Comparison of ENCODE assay signal across 9 cellular contexts in genomic region chrX:55008571-55009358, GRCh38. TPM values are rescaled to one million over a fixed set of nuclear protein-coding genes. Genes with fewer than 3 reads are reported as not detected.
DNase-seq lines count a peak whose midpoint lies in the region; ATAC-seq and TF ChIP-seq lines count a peak whose summit lies in the region.
"Had no signal": no experiment of that assay in that cellular context is flagged by ENCODE, and none has a peak within 500 bp of the region (broad histone marks: within the 10 kb centered on the region; RNA-seq: fewer than 3 reads in every experiment).

No MANE protein-coding gene starts in this region.

- H3K27me3 Mint-ChIP-seq in activated naive CD8-positive, alpha-beta T cell treated with anti-CD3 and anti-CD28 coated beads, Interleukin-2, amount 10 ng/mL, durations not matched to agents 7 days and 5 days, result no peaks in the 10 kb centered on the region

- no peaks in the 10 kb centered on the region for H3K9me3 Mint-ChIP-seq in activated naive CD8-positive, alpha-beta T cell treated with anti-CD3 and anti-CD28 coated beads, Interleukin-2, amount 10 ng/mL, durations not matched to agents 7 days and 5 days

- peak; percentile 36 for DNase-seq in BJ (ENCODE audit: low read depth)
- DNase-seq in activated naive CD8-positive, alpha-beta T cell treated with anti-CD3 and anti-CD28 coated beads, Interleukin-2, amount 10 ng/mL, durations not matched to agents 7 days and 5 days, result no peak
- DNase-seq in NCI-H1417 treated with DMSO at 0.1 percent for 48 hours (lab: John Stamatoyannopoulos, UW), result no peak
- no peak for DNase-seq in NCI-H2196 treated with DMSO at 0.1 percent for 48 hours (lab: John Stamatoyannopoulos, UW; ENCODE audit: unreplicated experiment)
- DNase-seq in activated gamma-delta T cell treated with Interleukin-2 at 50 U/mL for 16 hours, result no peak
- no peak for DNase-seq in left colon

- H3K4me3 ChIP-seq in BJ (ENCODE audit: low read depth, low read length), result no peak overlapping the region

- CTCF ChIA-PET in BJ (lab: Yijun Ruan, JAX), result no interaction called here

- POLR2A ChIA-PET in BJ (lab: Charles Lee), result interaction anchor here (1.9 kb wide), 1 partner anchor 9 kb away, joined by 10 read pairs; the partner anchor contains the start of gene APEX2
- POLR2A ChIA-PET in activated naive CD8-positive, alpha-beta T cell treated with anti-CD3 and anti-CD28 coated beads, Interleukin-2, amount 10 ng/mL, durations not matched to agents 7 days and 5 days (lab: Charles Lee), result interaction anchor here (0.9 to 2.2 kb wide), 2 partner anchors 8 to 1721 kb away, joined by 3 to 16 read pairs; partner anchors contain the start of gene APEX2

- no peak for TF ChIP-seq CTCF in BJ (IDR thresholded peaks at IDR 0.05; ENCODE audit: insufficient read depth, low read depth, low read length)

- no peak overlapping the region for H3K27ac Mint-ChIP-seq in activated naive CD8-positive, alpha-beta T cell treated with anti-CD3 and anti-CD28 coated beads, Interleukin-2, amount 10 ng/mL, durations not matched to agents 7 days and 5 days

- H3K27ac ChIP-seq in layer of hippocampus (ENCODE audit: low read depth, low read length), result peak overlapping the region; percentile 38

- peaks cover 3% of the 10 kb centered on the region; the same call in 1 of the 2 replicates for H3K36me3 ChIP-seq in BJ (ENCODE audit: control insufficient read depth, insufficient read depth, low read length)

- peaks cover 17% of the 10 kb centered on the region for H3K36me3 Mint-ChIP-seq in activated naive CD8-positive, alpha-beta T cell treated with anti-CD3 and anti-CD28 coated beads, Interleukin-2, amount 10 ng/mL, durations not matched to agents 7 days and 5 days

- no peaks in the 10 kb centered on the region for H3K27me3 ChIP-seq in BJ (ENCODE audit: control insufficient read depth, insufficient read depth, low read length)
- no peaks in the 10 kb centered on the region for H3K27me3 ChIP-seq in layer of hippocampus (ENCODE audit: control insufficient read depth, insufficient read depth, low read length)

- no peak overlapping the region for H3K4me3 Mint-ChIP-seq in activated naive CD8-positive, alpha-beta T cell treated with anti-CD3 and anti-CD28 coated beads, Interleukin-2, amount 10 ng/mL, durations not matched to agents 7 days and 5 days
- H3K4me3 Mint-ChIP-seq: neural crest cell had no signal

- H3K4me1 Mint-ChIP-seq in activated naive CD8-positive, alpha-beta T cell treated with anti-CD3 and anti-CD28 coated beads, Interleukin-2, amount 10 ng/mL, durations not matched to agents 7 days and 5 days, result peaks cover 23% of the 10 kb centered on the region
- H3K4me1 Mint-ChIP-seq: neural crest cell had no signal

- intact Hi-C loops in left colon (cut with DNase I, micrococcal nuclease), result loop anchor here in 1 of 2 donors (10.0 kb wide), 1 partner anchor 364 kb away; no protein-coding TSS in a partner anchor

- ATAC-seq in HG02678 (IDR thresholded peaks at IDR 0.05; ENCODE audit: unreplicated experiment), result peak; percentile 42
- peak; percentile 58 for ATAC-seq in activated naive CD8-positive, alpha-beta T cell treated with anti-CD3 and anti-CD28 coated beads, Interleukin-2, amount 10 ng/mL, durations not matched to agents 7 days and 5 days (ENCODE audit: low read depth)
- no peak for ATAC-seq in left colon

RNA-seq across cellular contexts. Expression of gene APEX2, which starts 8.6 kb away (rescaled TPM):
- 16.0 and 23.0 TPM in 2 replicates for polyA plus RNA-seq in BJ (2011; rRNA removed)
- 11.0 and 17.6 TPM in 2 replicates for polyA minus RNA-seq in BJ (2011; rRNA and poly(A)+ RNA removed)
- 10 to 100 TPM; 23.7 to 25.2 TPM for total RNA-seq in activated naive CD8-positive, alpha-beta T cell treated with anti-CD3 and anti-CD28 coated beads, Interleukin-2, amount 10 ng/mL, durations not matched to agents 7 days and 5 days
- 10 to 100 TPM; 20.8 to 22.1 TPM for total RNA-seq in left colon

RNA-seq across cellular contexts. Expression of gene PFKFB1, which starts 14.8 kb away (rescaled TPM):
- polyA plus RNA-seq in BJ (2011; rRNA removed), result 0.10 and 0.15 TPM in 2 replicates
- polyA minus RNA-seq in BJ (2011; rRNA and poly(A)+ RNA removed), result not detected in 2 replicates
- total RNA-seq in activated naive CD8-positive, alpha-beta T cell treated with anti-CD3 and anti-CD28 coated beads, Interleukin-2, amount 10 ng/mL, durations not matched to agents 7 days and 5 days, result under 1 TPM; 0.44 to 0.65 TPM
- total RNA-seq in left colon, result under 1 TPM; 0.31 to 0.34 TPM

RNA-seq across cellular contexts. Expression of gene ALAS2, which starts 22.0 kb away (rescaled TPM):
- not detected in 2 replicates for polyA plus RNA-seq in BJ (2011; rRNA removed)
- polyA minus RNA-seq in BJ (2011; rRNA and poly(A)+ RNA removed), result not detected in 2 replicates
- not detected for total RNA-seq in activated naive CD8-positive, alpha-beta T cell treated with anti-CD3 and anti-CD28 coated beads, Interleukin-2, amount 10 ng/mL, durations not matched to agents 7 days and 5 days
- total RNA-seq in left colon, result not detected
- total RNA-seq: neural crest cell had no signal
